Comparison of ENCODE assay signal across 9 cellular contexts in genomic region chr19:13781547-13781946, GRCh38. TPM values are rescaled to one million over a fixed set of nuclear protein-coding genes. Genes with fewer than 3 reads are reported as not detected.
A peak's percentile ranks its signal among the peaks of the same experiment; 100 is the strongest.
DNase-seq lines count a peak whose midpoint lies in the region; ATAC-seq and TF ChIP-seq lines count a peak whose summit lies in the region.
"Had no signal": no experiment of that assay in that cellular context is flagged by ENCODE, and none has a peak within 500 bp of the region (broad histone marks: within the 10 kb centered on the region; RNA-seq: fewer than 3 reads in every experiment).

No MANE protein-coding gene starts in this region.

- no peak overlapping the region for H3K4me3 ChIP-seq in transverse colon

- H3K36me3 Mint-ChIP-seq in activated naive CD4-positive, alpha-beta T cell treated with anti-CD3 and anti-CD28 coated beads, Interleukin-2, amount 10 ng/mL, durations not matched to agents 7 days and 5 days = peaks cover 16% of the 10 kb centered on the region

- H3K27me3 ChIP-seq in transverse colon = no peaks in the 10 kb centered on the region

- no peaks in the 10 kb centered on the region for H3K9me3 Mint-ChIP-seq in activated naive CD4-positive, alpha-beta T cell treated with anti-CD3 and anti-CD28 coated beads, Interleukin-2, amount 10 ng/mL, durations not matched to agents 7 days and 5 days

- DNase-seq in AG08396 (ENCODE audit: low spot score) (peak; percentile 87), astrocyte of the hippocampus (ENCODE audit: low read depth, low spot score) (peak; percentile 94), iPS-NIHi11 (ENCODE audit: low spot score) (peak; percentile 88), transverse colon (peak; percentile 76), GM19238 (ENCODE audit: insufficient read length, low spot score) (no peak)
- no peak for DNase-seq in activated naive CD4-positive, alpha-beta T cell treated with anti-CD3 and anti-CD28 coated beads, Interleukin-2, amount 10 ng/mL, durations not matched to agents 7 days and 5 days

- H3K27ac ChIP-seq in transverse colon = peak overlapping the region; percentile 63 to 78 (median 70)
- H3K27ac ChIP-seq: VCaP had no signal

- no peak for TF ChIP-seq POLR2A in transverse colon (IDR thresholded peaks at IDR 0.05)

- H3K27ac Mint-ChIP-seq in activated naive CD4-positive, alpha-beta T cell treated with anti-CD3 and anti-CD28 coated beads, Interleukin-2, amount 10 ng/mL, durations not matched to agents 7 days and 5 days = no peak overlapping the region

- peaks cover 0 to 7% (median 0%) of the 10 kb centered on the region in 4 donors for H3K36me3 ChIP-seq in transverse colon

- no peak overlapping the region for H3K4me3 Mint-ChIP-seq in activated naive CD4-positive, alpha-beta T cell treated with anti-CD3 and anti-CD28 coated beads, Interleukin-2, amount 10 ng/mL, durations not matched to agents 7 days and 5 days

- H3K4me1 Mint-ChIP-seq in activated naive CD4-positive, alpha-beta T cell treated with anti-CD3 and anti-CD28 coated beads, Interleukin-2, amount 10 ng/mL, durations not matched to agents 7 days and 5 days = peaks cover 25% of the 10 kb centered on the region

- in situ Hi-C loops in transverse colon (cut with MboI; ENCODE audit: low pct_ligation_motif_present in 1 of 4, low pct_unique_long_range_greater_than_20kb in 1 of 4, low sequenced_read_pairs in 3 of 4) = loop anchor here in 3 of 4 donors (5.0 kb wide), 1 partner anchor 81 kb away; no protein-coding TSS in a partner anchor

- TF ChIP-seq EP300 in Ishikawa (IDR thresholded peaks at IDR 0.05; ENCODE audit: borderline replicate concordance) (no peak), transverse colon (IDR thresholded peaks at IDR 0.05; ENCODE audit: low read depth) (no peak)

- peaks cover 5 to 35% (median 20%) of the 10 kb centered on the region in 4 donors for H3K4me1 ChIP-seq in transverse colon

- CTCF ChIA-PET in activated naive CD4-positive, alpha-beta T cell treated with anti-CD3 and anti-CD28 coated beads, Interleukin-2, amount 10 ng/mL, durations not matched to agents 7 days and 5 days (lab: Charles Lee) = interaction anchor here (9.1 kb wide), 1 partner anchor 82 kb away, joined by 150 read pairs; no protein-coding TSS in a partner anchor

- H3K9me3 ChIP-seq in transverse colon = no peaks in the 10 kb centered on the region

- H3K27me3 Mint-ChIP-seq in activated naive CD4-positive, alpha-beta T cell treated with anti-CD3 and anti-CD28 coated beads, Interleukin-2, amount 10 ng/mL, durations not matched to agents 7 days and 5 days = no peaks in the 10 kb centered on the region

- intact Hi-C loops in transverse colon (cut with DNase I; ENCODE audit: low total_unique reads) = no loop called here

- WGBS in transverse colon (ENCODE audit: low coverage in 1 of 2), 2 donors = 23% methylated on average over 5 of the region's 5 CpGs; no CpG with 5 or more reads in 1 of the 2 donors

- TF ChIP-seq RAD21 in Ishikawa (IDR thresholded peaks at IDR 0.05; ENCODE audit: low read depth) = no peak

- no peak for TF ChIP-seq CTCF in transverse colon (IDR thresholded peaks at IDR 0.05)

- no peak for ATAC-seq in HG03045 (IDR thresholded peaks at IDR 0.05; ENCODE audit: unreplicated experiment)

TF ChIP-seq in Ishikawa, 13 proteins besides CTCF, POLR2A, EP300 and RAD21:
- TF ChIP-seq CEBPB (IDR thresholded peaks at IDR 0.05) = no peak
- no peak for TF ChIP-seq YY1 (IDR thresholded peaks at IDR 0.05; ENCODE audit: low read depth)
- no peak for TF ChIP-seq MAX (IDR thresholded peaks at IDR 0.05)
- TF ChIP-seq NFIC (IDR thresholded peaks at IDR 0.05) = peak; percentile 38
- TF ChIP-seq TCF12 (IDR thresholded peaks at IDR 0.05; ENCODE audit: low read depth) = no peak

RNA-seq across cellular contexts. Expression of gene C19orf53, which starts 7.3 kb away (rescaled TPM):
- total RNA-seq in transverse colon = 100 to 1,000 TPM in 2 of 4 donors, 10 to 100 TPM in 2; 48.6 to 111 (median 94.2) TPM

RNA-seq across cellular contexts. Expression of gene ZSWIM4, which starts 13.7 kb away (rescaled TPM):
- 1 to 10 TPM; 2.3 to 5.1 (median 2.9) TPM for total RNA-seq in transverse colon

RNA-seq across cellular contexts. Expression of gene MRI1, which starts 17.2 kb away (rescaled TPM):
- 100 to 1,000 TPM in 2 of 4 donors, 10 to 100 TPM in 2; 63.0 to 304 (median 99.2) TPM for total RNA-seq in transverse colon

Comparison
In these comparisons a context has a peak if more than half of its experiments do, and no peak if none do; other contexts are left out.
1. DNase-seq: peak in AG08396 (single experiment), astrocyte of the hippocampus (single experiment), iPS-NIHi11 (single experiment) and transverse colon (single experiment); none in GM19238 (single experiment) and activated naive CD4-positive, alpha-beta T cell treated with anti-CD3 and anti-CD28 coated beads, Interleukin-2, amount 10 ng/mL, durations not matched to agents 7 days and 5 days (single experiment).